Comparison of ENCODE assay signal across 7 cellular contexts in the genomic region with DNA sequence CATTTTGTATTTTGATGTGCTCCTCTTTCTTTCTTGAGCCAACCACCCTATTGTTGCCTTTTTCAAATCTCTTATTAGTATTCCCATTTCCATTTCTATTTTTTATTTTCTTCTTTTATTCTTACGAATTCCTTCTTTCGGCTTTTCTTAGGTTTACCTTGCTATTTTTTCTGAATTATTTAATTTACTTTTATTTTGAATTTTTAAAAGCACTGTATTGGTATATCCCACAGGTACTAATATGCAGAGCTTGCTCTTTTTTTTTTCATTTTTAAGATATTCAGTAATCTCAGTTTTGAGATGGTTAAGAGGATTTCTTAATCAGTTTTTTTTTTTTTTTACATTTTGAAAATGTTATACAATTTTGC. TPM values are rescaled to one million over a fixed set of nuclear protein-coding genes. Genes with fewer than 3 reads are reported as not detected.
DNase-seq lines count a peak whose midpoint lies in the region; ATAC-seq and FAIRE-seq lines count a peak whose summit lies in the region.

No MANE protein-coding gene starts in this region.

- intact Hi-C loops in activated T-helper 1 cell treated with anti-CD3 and anti-CD28 coated beads, Interleukin-12 subunit alpha, Interleukin-12 subunit beta, Interleukin-2, Interleukin-4 antibody, amounts not matched to agents 30 ng/mL and 10 ng/mL and 1 ng/mL, durations not matched to agents 14 hours and 24 hours and 36 hours (cut with micrococcal nuclease) = loop anchor here (1.0 to 10.0 kb wide), 7 partner anchors 17 to 848 kb away; partner anchors contain the start of genes KLHL24, PSMD2 and YEATS2

- H3K9ac ChIP-seq in HUES6 (ENCODE audit: low read length) = peak overlapping the region; percentile 95
- peak overlapping the region; percentile 32 for H3K9ac ChIP-seq in iPS-18a (ENCODE audit: low read length)

- DNase-seq in activated T-helper 1 cell treated with anti-CD3 and anti-CD28 coated beads, Interleukin-12 subunit alpha, Interleukin-12 subunit beta, Interleukin-2, Interleukin-4 antibody, amounts not matched to agents 30 ng/mL and 10 ng/mL and 1 ng/mL, durations not matched to agents 14 hours and 24 hours and 36 hours (ENCODE audit: low spot score) = no peak
- DNase-seq in urothelium cell line (ENCODE audit: low spot score) = no peak

- peaks cover 12% of the 10 kb centered on the region for H3K9me3 ChIP-seq in HUES6 (ENCODE audit: control insufficient read depth, insufficient read depth, low read depth, low read length)
- peaks cover 3% of the 10 kb centered on the region for H3K9me3 ChIP-seq in iPS-18a (ENCODE audit: control insufficient read depth, low read depth, low read length)

- peaks cover 8% of the 10 kb centered on the region for H3K27me3 Mint-ChIP-seq in activated T-helper 1 cell treated with anti-CD3 and anti-CD28 coated beads, Interleukin-12 subunit alpha, Interleukin-12 subunit beta, Interleukin-2, Interleukin-4 antibody, amounts not matched to agents 30 ng/mL and 10 ng/mL and 1 ng/mL, durations not matched to agents 14 hours and 24 hours and 36 hours (ENCODE audit: insufficient read depth)
- H3K27me3 Mint-ChIP-seq in stimulated activated memory B cell treated with anti-CD40 and anti-IgM and Interleukin-4, amounts not matched to agents 10 μg/mL and 1 μg/mL and 100 μg/mL, for 72 hours = no peaks in the 10 kb centered on the region

- peaks cover 3% of the 10 kb centered on the region; the same call in 1 of the 2 replicates for H3K4me1 ChIP-seq in HUES6 (ENCODE audit: control insufficient read depth, insufficient read depth, low read length)
- peaks cover 4% of the 10 kb centered on the region for H3K4me1 ChIP-seq in iPS-18a (ENCODE audit: control insufficient read depth, low read depth, low read length)

- ATAC-seq in stimulated activated memory B cell treated with anti-CD40 and anti-IgM and Interleukin-4, amounts not matched to agents 10 μg/mL and 1 μg/mL and 100 μg/mL, for 72 hours = no peak
- ATAC-seq in GM19452 (IDR thresholded peaks at IDR 0.05; ENCODE audit: unreplicated experiment) (no peak), GM21723 (IDR thresholded peaks at IDR 0.05; ENCODE audit: unreplicated experiment) (no peak)

- H3K27ac Mint-ChIP-seq in activated T-helper 1 cell treated with anti-CD3 and anti-CD28 coated beads, Interleukin-12 subunit alpha, Interleukin-12 subunit beta, Interleukin-2, Interleukin-4 antibody, amounts not matched to agents 30 ng/mL and 10 ng/mL and 1 ng/mL, durations not matched to agents 14 hours and 24 hours and 36 hours = peak overlapping the region; percentile 86
- H3K27ac Mint-ChIP-seq in stimulated activated memory B cell treated with anti-CD40 and anti-IgM and Interleukin-4, amounts not matched to agents 10 μg/mL and 1 μg/mL and 100 μg/mL, for 72 hours = peak overlapping the region; percentile 87

- H3K36me3 ChIP-seq in HUES6 (ENCODE audit: control insufficient read depth, insufficient read depth, low read length) (0 out of 2 replicates have a peak, but pooled peaks cover 5% of the 10 kb centered on the region), iPS-18a (ENCODE audit: control insufficient read depth, low read depth, low read length) (peaks cover 2% of the 10 kb centered on the region)

- H3K27me3 ChIP-seq in HUES6 (ENCODE audit: control insufficient read depth, insufficient read depth, low read length) (no peaks in the 10 kb centered on the region), iPS-18a (ENCODE audit: control insufficient read depth, insufficient read depth, low read length) (no peaks in the 10 kb centered on the region)

- peaks cover 28% of the 10 kb centered on the region for H3K9me3 Mint-ChIP-seq in activated T-helper 1 cell treated with anti-CD3 and anti-CD28 coated beads, Interleukin-12 subunit alpha, Interleukin-12 subunit beta, Interleukin-2, Interleukin-4 antibody, amounts not matched to agents 30 ng/mL and 10 ng/mL and 1 ng/mL, durations not matched to agents 14 hours and 24 hours and 36 hours
- H3K9me3 Mint-ChIP-seq in stimulated activated memory B cell treated with anti-CD40 and anti-IgM and Interleukin-4, amounts not matched to agents 10 μg/mL and 1 μg/mL and 100 μg/mL, for 72 hours = peaks cover 8% of the 10 kb centered on the region

- peaks cover 22% of the 10 kb centered on the region for H3K4me1 Mint-ChIP-seq in activated T-helper 1 cell treated with anti-CD3 and anti-CD28 coated beads, Interleukin-12 subunit alpha, Interleukin-12 subunit beta, Interleukin-2, Interleukin-4 antibody, amounts not matched to agents 30 ng/mL and 10 ng/mL and 1 ng/mL, durations not matched to agents 14 hours and 24 hours and 36 hours (ENCODE audit: low read depth)
- peaks cover 22% of the 10 kb centered on the region for H3K4me1 Mint-ChIP-seq in stimulated activated memory B cell treated with anti-CD40 and anti-IgM and Interleukin-4, amounts not matched to agents 10 μg/mL and 1 μg/mL and 100 μg/mL, for 72 hours

- H3K36me3 Mint-ChIP-seq in activated T-helper 1 cell treated with anti-CD3 and anti-CD28 coated beads, Interleukin-12 subunit alpha, Interleukin-12 subunit beta, Interleukin-2, Interleukin-4 antibody, amounts not matched to agents 30 ng/mL and 10 ng/mL and 1 ng/mL, durations not matched to agents 14 hours and 24 hours and 36 hours (ENCODE audit: low read depth) = peaks cover 4% of the 10 kb centered on the region
- H3K36me3 Mint-ChIP-seq in stimulated activated memory B cell treated with anti-CD40 and anti-IgM and Interleukin-4, amounts not matched to agents 10 μg/mL and 1 μg/mL and 100 μg/mL, for 72 hours = peaks cover 8% of the 10 kb centered on the region

- peak overlapping the region; percentile 22; the same call in 1 of the 2 replicates for H3K27ac ChIP-seq in HUES6 (ENCODE audit: low read depth, low read length)
- no peak overlapping the region for H3K27ac ChIP-seq in iPS-18a (ENCODE audit: low read length)

- H3K4me3 Mint-ChIP-seq in activated T-helper 1 cell treated with anti-CD3 and anti-CD28 coated beads, Interleukin-12 subunit alpha, Interleukin-12 subunit beta, Interleukin-2, Interleukin-4 antibody, amounts not matched to agents 30 ng/mL and 10 ng/mL and 1 ng/mL, durations not matched to agents 14 hours and 24 hours and 36 hours = peak overlapping the region; percentile 94
- H3K4me3 Mint-ChIP-seq in stimulated activated memory B cell treated with anti-CD40 and anti-IgM and Interleukin-4, amounts not matched to agents 10 μg/mL and 1 μg/mL and 100 μg/mL, for 72 hours = peak overlapping the region; percentile 98

- no peak for FAIRE-seq in urothelium cell line (lab: Jason Lieb, UNC)

- H3K4me3 ChIP-seq in HUES6 (ENCODE audit: low read depth, low read length) (peak overlapping the region; percentile 91), iPS-18a (ENCODE audit: low read length) (peak overlapping the region; percentile 99)

RNA-seq across cellular contexts. Expression of gene MCF2L2, which starts 18.4 kb away (rescaled TPM):
- 4.1 and 6.1 TPM in 2 replicates for total RNA-seq in activated T-helper 1 cell treated with anti-CD3 and anti-CD28 coated beads, Interleukin-12 subunit alpha, Interleukin-12 subunit beta, Interleukin-2, Interleukin-4 antibody, amounts not matched to agents 30 ng/mL and 10 ng/mL and 1 ng/mL, durations not matched to agents 14 hours and 24 hours and 36 hours
